ENCODE assay signal across 6 cellular contexts in the genomic region with DNA sequence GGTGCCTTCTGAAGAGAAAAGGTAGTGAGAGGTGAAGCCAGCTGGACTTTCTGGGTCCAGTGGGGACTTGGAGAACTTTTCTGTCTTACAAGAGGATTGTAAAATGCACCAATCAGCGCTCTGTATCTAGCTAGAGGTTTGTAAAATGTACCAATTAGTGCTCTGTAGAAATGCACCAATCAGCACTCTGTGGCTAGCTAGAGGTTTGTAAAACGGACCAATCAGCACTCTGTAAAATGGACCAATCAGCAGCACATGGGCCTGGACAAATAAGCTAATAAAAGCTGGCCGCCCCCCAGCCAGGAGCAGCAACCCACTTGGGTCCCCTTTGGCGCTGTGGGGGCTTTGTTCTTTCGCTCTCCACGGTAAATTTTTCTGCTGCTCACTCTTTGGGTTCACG. TPM values are rescaled to one million over a fixed set of nuclear protein-coding genes. Genes with fewer than 3 reads are reported as not detected.
DNase-seq lines count a peak whose midpoint lies in the region; ATAC-seq and TF ChIP-seq lines count a peak whose summit lies in the region.
"Not testable (repeated sequence)": the region's sequence is repeated elsewhere in the genome, so short reads cannot be mapped to it uniquely, and the experiment has no call there.

No MANE protein-coding gene starts in this region.

- ATAC-seq in CD4-positive, alpha-beta T cell (ENCODE audit: poor library complexity); activated CD8-positive, alpha-beta memory T cell treated with anti-CD3 and anti-CD28 coated beads, Interleukin-2, amount 10 ng/mL, durations not matched to agents 7 days and 5 days; naive B cell (ENCODE audit: low read depth in 2 of 2): not testable (repeated sequence)

- CTCF ChIA-PET in CD4-positive, alpha-beta T cell (lab: Charles Lee) = interaction anchor here (1.4 kb wide), 1 partner anchor 44 kb away, joined by 5 read pairs; no protein-coding TSS in a partner anchor
- CTCF ChIA-PET in activated CD8-positive, alpha-beta memory T cell treated with anti-CD3 and anti-CD28 coated beads, Interleukin-2, amount 10 ng/mL, durations not matched to agents 7 days and 5 days (lab: Charles Lee) = interaction anchor here (0.8 to 1.7 kb wide), 3 partner anchors 12 to 159 kb away, joined by 3 to 4 read pairs (median 4); no protein-coding TSS in a partner anchor

- not testable (repeated sequence) for TF ChIP-seq POLR2A in sigmoid colon (IDR thresholded peaks at IDR 0.05)

- not testable (repeated sequence) for TF ChIP-seq EP300 in sigmoid colon (IDR thresholded peaks at IDR 0.05)

- peaks cover 0 to 24% (median 18%) of the 10 kb centered on the region in 4 donors for H3K4me1 ChIP-seq in sigmoid colon

- not testable (repeated sequence) for H3K27ac ChIP-seq in CD4-positive, alpha-beta T cell (ENCODE audit: low read depth, low read length); sigmoid colon

- intact Hi-C loops in CD4-positive, alpha-beta T cell (cut with DNase I, micrococcal nuclease) = loop anchor here in 1 of 2 experiments (10.0 kb wide), 1 partner anchor 1142 kb away; a partner anchor contains a TSS
- intact Hi-C loops in sigmoid colon (cut with DNase I) = not testable (repeated sequence)

- POLR2A ChIA-PET in CD4-positive, alpha-beta T cell (lab: Charles Lee) = not testable (repeated sequence)

- not testable (repeated sequence) for H3K27ac Mint-ChIP-seq in CD4-positive, alpha-beta T cell; activated CD8-positive, alpha-beta memory T cell treated with anti-CD3 and anti-CD28 coated beads, Interleukin-2, amount 10 ng/mL, durations not matched to agents 7 days and 5 days; naive B cell
- peak overlapping the region in 2 of 3 donors; percentile 14 to 67 for H3K27ac Mint-ChIP-seq in IgD-negative memory B cell
- H3K27ac Mint-ChIP-seq in immature natural killer cell = peak overlapping the region in 1 of 6 donors; percentile 69

- 89% methylated on average over 7 of the region's 7 CpGs for WGBS in sigmoid colon, 2 donors

- not testable (repeated sequence) for H3K4me3 ChIP-seq in sigmoid colon

- TF ChIP-seq CTCF in CD4-positive, alpha-beta T cell (IDR thresholded peaks at IDR 0.05); sigmoid colon (IDR thresholded peaks at IDR 0.05): not testable (repeated sequence)

- H3K4me3 Mint-ChIP-seq in CD4-positive, alpha-beta T cell = peak overlapping the region; percentile 99
- peak overlapping the region in 1 of 4 donors; percentile 88 for H3K4me3 Mint-ChIP-seq in IgD-negative memory B cell
- H3K4me3 Mint-ChIP-seq in activated CD8-positive, alpha-beta memory T cell treated with anti-CD3 and anti-CD28 coated beads, Interleukin-2, amount 10 ng/mL, durations not matched to agents 7 days and 5 days = peak overlapping the region; percentile 1
- H3K4me3 Mint-ChIP-seq in immature natural killer cell = peak overlapping the region in 3 of 5 donors; percentile 7 to 52 (median 18)
- H3K4me3 Mint-ChIP-seq in naive B cell = peak overlapping the region in 5 of 8 donors; percentile 5 to 96 (median 54)

- H3K9me3 Mint-ChIP-seq in CD4-positive, alpha-beta T cell; IgD-negative memory B cell; activated CD8-positive, alpha-beta memory T cell treated with anti-CD3 and anti-CD28 coated beads, Interleukin-2, amount 10 ng/mL, durations not matched to agents 7 days and 5 days (ENCODE audit: low read depth); immature natural killer cell; naive B cell: not testable (repeated sequence)

- DNase-seq in CD4-positive, alpha-beta T cell; activated CD8-positive, alpha-beta memory T cell treated with anti-CD3 and anti-CD28 coated beads, Interleukin-2, amount 10 ng/mL, durations not matched to agents 7 days and 5 days; immature natural killer cell; naive B cell: not testable (repeated sequence)
- DNase-seq in sigmoid colon = peak; percentile 42

- peaks cover 44% of the 10 kb centered on the region for H3K4me1 Mint-ChIP-seq in CD4-positive, alpha-beta T cell (ENCODE audit: low read depth)
- H3K4me1 Mint-ChIP-seq in IgD-negative memory B cell = peaks cover 22 to 27% (median 24%) of the 10 kb centered on the region in 3 donors
- H3K4me1 Mint-ChIP-seq in activated CD8-positive, alpha-beta memory T cell treated with anti-CD3 and anti-CD28 coated beads, Interleukin-2, amount 10 ng/mL, durations not matched to agents 7 days and 5 days = peaks cover 19% of the 10 kb centered on the region
- peaks cover 21 to 29% of the 10 kb centered on the region in 2 donors for H3K4me1 Mint-ChIP-seq in immature natural killer cell
- peaks cover 26 to 46% (median 38%) of the 10 kb centered on the region in 3 donors for H3K4me1 Mint-ChIP-seq in naive B cell

- H3K36me3 ChIP-seq in sigmoid colon = not testable (repeated sequence)

- not testable (repeated sequence) for H3K36me3 Mint-ChIP-seq in CD4-positive, alpha-beta T cell (ENCODE audit: low read depth); IgD-negative memory B cell; activated CD8-positive, alpha-beta memory T cell treated with anti-CD3 and anti-CD28 coated beads, Interleukin-2, amount 10 ng/mL, durations not matched to agents 7 days and 5 days; immature natural killer cell; naive B cell

- H3K27me3 Mint-ChIP-seq in CD4-positive, alpha-beta T cell; IgD-negative memory B cell; activated CD8-positive, alpha-beta memory T cell treated with anti-CD3 and anti-CD28 coated beads, Interleukin-2, amount 10 ng/mL, durations not matched to agents 7 days and 5 days: not testable (repeated sequence)
- peaks cover 5 to 15% (median 9%) of the 10 kb centered on the region in 3 donors for H3K27me3 Mint-ChIP-seq in immature natural killer cell (ENCODE audit: low read depth in 3 of 3)
- H3K27me3 Mint-ChIP-seq in naive B cell = peaks cover 5 to 21% (median 18%) of the 10 kb centered on the region in 3 donors

- not testable (repeated sequence) for H3K27me3 ChIP-seq in CD4-positive, alpha-beta T cell (ENCODE audit: control insufficient read depth, insufficient read depth, low read length); sigmoid colon

- not testable (repeated sequence) for H3K9me3 ChIP-seq in CD4-positive, alpha-beta T cell (ENCODE audit: control insufficient read depth, low read length); sigmoid colon

RNA-seq across cellular contexts. Expression of a gene that starts 1.6 kb away (rescaled TPM):
- 10 to 100 TPM in 1 of 2 experiments, 1 to 10 TPM in 1; 9.0 to 10.2 TPM for total RNA-seq in CD4-positive, alpha-beta T cell
- 0.60 TPM for polyA plus RNA-seq in IgD-negative memory B cell
- 1 to 10 TPM; 4.3 to 4.5 TPM for total RNA-seq in activated CD8-positive, alpha-beta memory T cell treated with anti-CD3 and anti-CD28 coated beads, Interleukin-2, amount 10 ng/mL, durations not matched to agents 7 days and 5 days
- 1 to 10 TPM in 2 of 3 donors, not detected in 1; 1.2 to 2.6 TPM for polyA plus RNA-seq in immature natural killer cell
- under 1 TPM; 0.21 to 0.63 (median 0.36) TPM for polyA plus RNA-seq in naive B cell (ENCODE audit: low read depth in 6 of 6)
- total RNA-seq in sigmoid colon = 1 to 10 TPM; 4.1 to 9.0 (median 6.9) TPM
- 1 to 10 TPM; 3.0 to 7.7 (median 4.6) TPM for polyA plus RNA-seq in sigmoid colon
